Comparison of ENCODE assay signal across 15 cellular contexts in the genomic region with DNA sequence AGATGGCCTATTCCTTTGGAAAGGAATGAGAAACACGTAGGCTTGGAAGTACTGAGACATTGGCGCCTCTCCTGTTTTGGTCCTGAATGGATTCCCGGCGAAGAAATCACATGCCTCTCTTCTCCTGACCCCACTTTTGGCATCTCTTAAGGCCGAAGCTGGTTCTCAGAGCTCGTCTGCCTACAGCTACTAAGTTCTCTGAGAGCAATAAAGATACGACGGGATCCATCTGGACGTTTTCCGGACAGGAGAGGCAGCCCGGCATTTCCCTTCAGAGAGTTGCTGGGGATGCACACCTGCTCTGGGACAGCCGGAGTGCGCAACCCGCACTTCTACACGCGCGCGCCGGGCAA.
DNase-seq lines count a peak whose midpoint lies in the region; ATAC-seq and TF ChIP-seq lines count a peak whose summit lies in the region.
"Had no signal": no experiment of that assay in that cellular context is flagged by ENCODE, and none has a peak within 500 bp of the region (broad histone marks: within the 10 kb centered on the region; RNA-seq: fewer than 3 reads in every experiment).

No MANE protein-coding gene starts in this region.

- TF ChIP-seq CTCF in WERI-Rb-1 (IDR thresholded peaks at IDR 0.05; ENCODE audit: low read depth, low read length) (no peak), hepatocyte (IDR thresholded peaks at IDR 0.05; ENCODE audit: poor library complexity) (no peak), retinal pigment epithelial cell (conservative IDR thresholded peaks at IDR 0.05; ENCODE audit: low read depth, low read length) (no peak)

- peaks cover 29% of the 10 kb centered on the region for H3K4me1 ChIP-seq in GM23248 (ENCODE audit: insufficient read depth)
- H3K4me1 ChIP-seq in hepatocyte (ENCODE audit: insufficient read depth): no peaks in the 10 kb centered on the region
- H3K4me1 ChIP-seq: foreskin keratinocyte had no signal

- H3F3A ChIP-seq in GM23248 (ENCODE audit: insufficient read depth): peaks cover 17% of the 10 kb centered on the region; the same call in 1 of the 2 replicates

- H3K36me3 ChIP-seq in GM23248 (ENCODE audit: low read depth) (no peaks in the 10 kb centered on the region), WERI-Rb-1 (no peaks in the 10 kb centered on the region), hepatocyte (replicated peaks; ENCODE audit: insufficient read depth, low read depth) (no peaks in the 10 kb centered on the region)

- in situ Hi-C loops in GM23248 (cut with MboI): no loop called here

- no peaks in the 10 kb centered on the region for H4K20me1 ChIP-seq in GM23248 (ENCODE audit: insufficient read depth)
- no peaks in the 10 kb centered on the region for H4K20me1 ChIP-seq in hepatocyte (ENCODE audit: insufficient read depth, poor library complexity, severe bottlenecking)

- H3K79me2 ChIP-seq in GM23248 (ENCODE audit: insufficient read depth): no peaks in the 10 kb centered on the region
- no peaks in the 10 kb centered on the region for H3K79me2 ChIP-seq in hepatocyte

- H3K27ac ChIP-seq in GM23248 (no peak overlapping the region), WERI-Rb-1 (no peak overlapping the region), hepatocyte (no peak overlapping the region)
- H3K27ac ChIP-seq: foreskin keratinocyte had no signal

- WGBS in GM23248 (ENCODE audit: low coverage in 1 of 2, low lambda C conversion rate in 2 of 2, missing lambda C conversion rate in 2 of 2), 2 experiments: 23 to 25% methylated on average over 19 of the region's 19 CpGs
- WGBS in hepatocyte (ENCODE audit: low lambda C conversion rate, missing lambda C conversion rate): 53% methylated on average over 19 of the region's 19 CpGs

- H3K9ac ChIP-seq in GM23248: no peak overlapping the region

- H3K4me3 ChIP-seq in GM23248 (peak overlapping the region; percentile 59), WERI-Rb-1 (ENCODE audit: low read depth, low read length) (peak overlapping the region; percentile 31), hepatocyte (no peak overlapping the region), retinal pigment epithelial cell (ENCODE audit: low read length) (peak overlapping the region; percentile 54)

- H3K27me3 ChIP-seq in GM23248 (replicated peaks; ENCODE audit: insufficient read depth) (peaks cover 6% of the 10 kb centered on the region), WERI-Rb-1 (ENCODE audit: insufficient read depth, low read depth, severe bottlenecking) (peaks cover 56% of the 10 kb centered on the region), hepatocyte (peaks cover 42% of the 10 kb centered on the region)

- H3K4me2 ChIP-seq in GM23248 (ENCODE audit: unreplicated experiment): peak overlapping the region; percentile 43
- H3K4me2 ChIP-seq in hepatocyte: peak overlapping the region; percentile 89

- DNase-seq in GM23248 (no peak), WERI-Rb-1 (no peak), hepatocyte (ENCODE audit: low spot score) (no peak), retinal pigment epithelial cell (ENCODE audit: low read depth) (no peak), NCI-H187 (lab: John Stamatoyannopoulos, UW) (no peak), dermis blood vessel endothelial cell (no peak), NCI-H446 (lab: John Stamatoyannopoulos, UW) (no peak)
- DNase-seq: activated CD4-positive, alpha-beta T cell treated with anti-CD3 and anti-CD28 coated beads, Interleukin-2, amount 50 U/mL, for 1 hour; activated naive CD4-positive, alpha-beta T cell; GDM1; left ventricle myocardium superior; NCI-H2107; stimulated activated CD4-positive, alpha-beta T cell treated with anti-CD3 and anti-CD28 coated beads, Interleukin-4, amount 100 ng/mL, for 1 hour had no signal

- ATAC-seq in esophagus mucosa: no peak

- H3K9me3 ChIP-seq in GM23248 (ENCODE audit: low read depth) (no peaks in the 10 kb centered on the region), WERI-Rb-1 (ENCODE audit: severe bottlenecking) (no peaks in the 10 kb centered on the region), hepatocyte (ENCODE audit: low read depth) (no peaks in the 10 kb centered on the region)

- peak overlapping the region; percentile 47; the same call in 1 of the 2 replicates for H2AFZ ChIP-seq in GM23248
- no peak overlapping the region for H2AFZ ChIP-seq in hepatocyte

- H3K9me2 ChIP-seq in GM23248 (ENCODE audit: insufficient read depth) (no peaks in the 10 kb centered on the region), hepatocyte (replicated peaks; ENCODE audit: insufficient read depth) (no peaks in the 10 kb centered on the region)
